Comparison of ENCODE assay signal across 1 cellular context in the genomic region with DNA sequence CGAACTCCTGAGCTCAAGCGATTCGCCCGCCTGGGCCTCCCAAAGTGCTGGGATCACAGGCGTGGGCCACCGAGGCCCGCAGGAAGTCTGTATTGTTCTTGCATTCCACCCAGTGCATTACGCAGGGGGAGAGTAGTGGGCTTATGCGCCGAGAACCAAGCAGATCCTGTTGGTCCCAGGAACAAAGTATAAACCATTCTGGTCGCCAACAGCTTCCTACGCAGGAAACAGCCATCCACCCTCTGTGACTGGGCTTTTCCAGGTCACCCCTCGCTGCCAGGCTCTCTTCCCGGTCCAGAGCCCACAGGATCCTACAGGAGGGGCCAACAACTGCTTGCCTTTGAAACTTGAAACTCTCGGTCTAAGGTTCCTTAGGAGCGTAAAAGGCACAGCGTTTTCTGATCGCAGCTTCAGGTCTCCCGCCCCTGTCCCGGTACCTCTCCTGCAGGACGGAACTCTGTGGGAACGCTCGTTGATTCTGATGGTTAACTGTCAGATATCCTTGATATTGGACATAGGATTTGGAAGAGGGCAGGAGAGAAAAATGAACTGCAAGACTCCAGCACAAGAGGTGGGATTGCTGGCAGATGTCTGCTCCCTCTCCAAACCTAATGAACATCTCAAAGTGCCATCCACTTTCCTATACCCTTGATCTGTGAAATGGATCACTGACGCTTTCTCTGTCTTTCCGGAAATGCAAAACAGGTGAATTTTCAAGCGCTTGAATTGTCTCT.
TF ChIP-seq lines count a peak whose summit lies in the region.

No MANE protein-coding gene starts in this region.

TF ChIP-seq in SK-N-SH treated with all-trans-retinoic acid at 6 μM for 48 hours, 23 proteins besides CTCF, POLR2A, EP300 and RAD21 (continued from another document):
- TF ChIP-seq TOX (CRISPR knock-in tag; IDR thresholded peaks at IDR 0.05; ENCODE audit: borderline replicate concordance) (no peak), ZC3H10 (CRISPR knock-in tag; IDR thresholded peaks at IDR 0.05) (no peak)
